8 cellular contexts compared by ENCODE assay signal in genomic region chr2:240983361-240983995, GRCh38.
DNase-seq lines count a peak whose midpoint lies in the region; ATAC-seq and TF ChIP-seq lines count a peak whose summit lies in the region.

No MANE protein-coding gene starts in this region.

- ATAC-seq in HG03196 (IDR thresholded peaks at IDR 0.05; ENCODE audit: unreplicated experiment) (no peak), HG02973 (IDR thresholded peaks at IDR 0.05; ENCODE audit: unreplicated experiment) (no peak)

- DNase-seq in DMS53 treated with DMSO at 0.1 percent for 48 hours (lab: John Stamatoyannopoulos, UW; ENCODE audit: unreplicated experiment) (peak; percentile 21), NB4 (ENCODE audit: low read depth) (peak; percentile 58), glomerular visceral epithelial cell (ENCODE audit: extremely low spot score) (peak; percentile 17), retinal pigment epithelial cell (ENCODE audit: low read depth) (no peak), OCI-M2 (lab: John Stamatoyannopoulos, UW; ENCODE audit: unreplicated experiment) (no peak)
- DNase-seq in activated CD8-positive, alpha-beta memory T cell treated with anti-CD3 and anti-CD28 coated beads for 24 hours, result peak; percentile 78

- no peak for TF ChIP-seq POLR2A in NB4 (IDR thresholded peaks at IDR 0.05; ENCODE audit: extremely low read depth, insufficient read length)

- peak; percentile 42 for TF ChIP-seq CTCF in NB4 (IDR thresholded peaks at IDR 0.05; ENCODE audit: low read depth, low read length)
- peak; percentile 57 for TF ChIP-seq CTCF in retinal pigment epithelial cell (conservative IDR thresholded peaks at IDR 0.05; ENCODE audit: low read depth, low read length)

- H3K4me3 ChIP-seq in NB4 (ENCODE audit: low read depth, low read length) (no peak overlapping the region), retinal pigment epithelial cell (ENCODE audit: low read length) (no peak overlapping the region)

Comparison
In these comparisons a context has a peak if more than half of its experiments do, and no peak if none do; other contexts are left out.
1. DNase-seq: peak in DMS53 treated with DMSO at 0.1 percent for 48 hours (single experiment), NB4 (single experiment), activated CD8-positive, alpha-beta memory T cell treated with anti-CD3 and anti-CD28 coated beads for 24 hours (single experiment) and glomerular visceral epithelial cell (single experiment); none in retinal pigment epithelial cell (single experiment) and OCI-M2 (single experiment).